ENCODE assay signal across 1 cellular context in genomic region chr6:11054722-11055121, GRCh38.
TF ChIP-seq lines count a peak whose summit lies in the region.

No MANE protein-coding gene starts in this region.

TF ChIP-seq in A549, 52 proteins besides CTCF, POLR2A, EP300 and RAD21 (continued from another document):
- TF ChIP-seq BCL3 (IDR thresholded peaks at IDR 0.05) (no peak), HOXB5 (CRISPR knock-in tag; IDR thresholded peaks at IDR 0.05) (no peak), CHD4 (IDR thresholded peaks at IDR 0.05; ENCODE audit: borderline replicate concordance) (no peak), EHF (CRISPR knock-in tag; IDR thresholded peaks at IDR 0.05) (no peak), CEBPB (IDR thresholded peaks at IDR 0.05) (no peak)
